In genomic region chr7:43572516-43573049, GRCh38 we compare ENCODE assay signal across 1 cellular context.
A peak's percentile ranks its signal among the peaks of the same experiment; 100 is the strongest.
TF ChIP-seq lines count a peak whose summit lies in the region.

No MANE protein-coding gene starts in this region.

TF ChIP-seq in K562, 482 proteins besides CTCF, POLR2A, EP300 and RAD21 (continued from another document and continues in another):
- no peak for TF ChIP-seq ETS1 (conservative IDR thresholded peaks at IDR 0.05; ENCODE audit: control insufficient read depth, low read depth, low read length)
- no peak for TF ChIP-seq ZSCAN29 (IDR thresholded peaks at IDR 0.05)
- no peak for TF ChIP-seq ILF3 (IDR thresholded peaks at IDR 0.05; ENCODE audit: borderline replicate concordance)
- TF ChIP-seq ZNF696 (CRISPR knock-in tag; conservative IDR thresholded peaks at IDR 0.05): no peak
- peak; percentile 63 for TF ChIP-seq CREB1 (IDR thresholded peaks at IDR 0.05)
- TF ChIP-seq CREB1 (CRISPR knock-in tag; IDR thresholded peaks at IDR 0.05): peak; percentile 38; the same call in 1 of the 2 replicates
- TF ChIP-seq SMARCB1 (IDR thresholded peaks at IDR 0.05; ENCODE audit: insufficient read length, low read depth): no peak
- TF ChIP-seq BMI1 (IDR thresholded peaks at IDR 0.05; ENCODE audit: low read length): no peak
- TF ChIP-seq FOXJ2 (tag; IDR thresholded peaks at IDR 0.05): no peak
- TF ChIP-seq RB1 (IDR thresholded peaks at IDR 0.05; ENCODE audit: low read depth): no peak
- TF ChIP-seq ZNF583 (CRISPR knock-in tag; IDR thresholded peaks at IDR 0.05): no peak
- peak; percentile 92 for TF ChIP-seq FOSL1 (tag; conservative IDR thresholded peaks at IDR 0.05)
- no peak for TF ChIP-seq BRD9 (IDR thresholded peaks at IDR 0.05; ENCODE audit: low read depth, partially characterized antibody)
- TF ChIP-seq AFF4 (CRISPR knock-in tag; IDR thresholded peaks at IDR 0.05): no peak
- no peak for TF ChIP-seq ZNF311 (CRISPR knock-in tag; IDR thresholded peaks at IDR 0.05)
- TF ChIP-seq E2F4 (CRISPR knock-in tag; IDR thresholded peaks at IDR 0.05; ENCODE audit: low read depth): no peak
- no peak for TF ChIP-seq DIDO1 (tag; IDR thresholded peaks at IDR 0.05; ENCODE audit: low read depth)
- TF ChIP-seq LEF1 (IDR thresholded peaks at IDR 0.05): peak; percentile 62
- TF ChIP-seq ADNP (tag; IDR thresholded peaks at IDR 0.05): no peak
- no peak for TF ChIP-seq ESRRB (CRISPR knock-in tag; IDR thresholded peaks at IDR 0.05; ENCODE audit: borderline replicate concordance)
- no peak for TF ChIP-seq NKRF (IDR thresholded peaks at IDR 0.05; ENCODE audit: borderline replicate concordance)
- no peak for TF ChIP-seq SNRNP70 (optimal IDR thresholded peaks at IDR 0.05; ENCODE audit: low read depth, low read length)
- no peak for TF ChIP-seq CLOCK (CRISPR knock-in tag; IDR thresholded peaks at IDR 0.05; ENCODE audit: borderline replicate concordance)
- no peak for TF ChIP-seq ETS2 (tag; IDR thresholded peaks at IDR 0.05; ENCODE audit: borderline replicate concordance, poor library complexity, severe bottlenecking)
- peak; percentile 61 for TF ChIP-seq CEBPB (tag; IDR thresholded peaks at IDR 0.05)
- TF ChIP-seq ZNF512 (tag; IDR thresholded peaks at IDR 0.05): no peak
- no peak for TF ChIP-seq ZNF253 (CRISPR knock-in tag; conservative IDR thresholded peaks at IDR 0.05)
- no peak for TF ChIP-seq SIX5 (IDR thresholded peaks at IDR 0.05; ENCODE audit: borderline replicate concordance in 1 of 2, insufficient read depth in 1 of 2, low read depth in 1 of 2, low read length in 2 of 2)
- TF ChIP-seq TAF1 (IDR thresholded peaks at IDR 0.05; ENCODE audit: control insufficient read depth, extremely low read depth, insufficient read depth, low read length, severe bottlenecking): peak; percentile 28
- TF ChIP-seq HDAC8 (tag; IDR thresholded peaks at IDR 0.05): no peak
- no peak for TF ChIP-seq MXI1 (IDR thresholded peaks at IDR 0.05; ENCODE audit: low read depth, low read length)
- TF ChIP-seq CBX5 (IDR thresholded peaks at IDR 0.05; ENCODE audit: borderline replicate concordance, low read depth): no peak
- no peak; the same call in 1 of the 2 replicates for TF ChIP-seq ESRRA (IDR thresholded peaks at IDR 0.05; ENCODE audit: borderline replicate concordance, low read depth)
- TF ChIP-seq BRD4 (IDR thresholded peaks at IDR 0.05): no peak
- TF ChIP-seq STAG1 (CRISPR knock-in tag; IDR thresholded peaks at IDR 0.05; ENCODE audit: borderline replicate concordance): no peak
- no peak for TF ChIP-seq ZNF23 (CRISPR knock-in tag; IDR thresholded peaks at IDR 0.05)
- no peak for TF ChIP-seq GATAD2B (IDR thresholded peaks at IDR 0.05; ENCODE audit: borderline replicate concordance)
- TF ChIP-seq TCF7 (IDR thresholded peaks at IDR 0.05; ENCODE audit: borderline replicate concordance): no peak
- no peak for TF ChIP-seq GATAD2A (IDR thresholded peaks at IDR 0.05)
- TF ChIP-seq CBFA2T2 (conservative IDR thresholded peaks at IDR 0.05): no peak
- no peak for TF ChIP-seq ID3 (CRISPR knock-in tag; IDR thresholded peaks at IDR 0.05)
- no peak for TF ChIP-seq ID3 (tag; IDR thresholded peaks at IDR 0.05)
- TF ChIP-seq FUS (optimal IDR thresholded peaks at IDR 0.05; ENCODE audit: low read depth, low read length): no peak
- TF ChIP-seq RBFOX2 (IDR thresholded peaks at IDR 0.05; ENCODE audit: low read depth, low read length): peak; percentile 59
- no peak for TF ChIP-seq ASH1L (IDR thresholded peaks at IDR 0.05; ENCODE audit: borderline replicate concordance, low read depth, partially characterized antibody)
- TF ChIP-seq MYBL2 (IDR thresholded peaks at IDR 0.05; ENCODE audit: low read depth): no peak
- TF ChIP-seq MYBL2 (CRISPR knock-in tag; IDR thresholded peaks at IDR 0.05; ENCODE audit: borderline replicate concordance): no peak
- no peak for TF ChIP-seq E2F6 (IDR thresholded peaks at IDR 0.05; ENCODE audit: borderline replicate concordance in 1 of 2, extremely low read depth in 1 of 2, insufficient read depth in 1 of 2, insufficient read length in 1 of 2, low read depth in 1 of 2, low read length in 1 of 2, poor library complexity in 1 of 2, severe bottlenecking in 1 of 2)
- no peak for TF ChIP-seq RERE (CRISPR knock-in tag; IDR thresholded peaks at IDR 0.05; ENCODE audit: borderline replicate concordance)
